In the genomic region with DNA sequence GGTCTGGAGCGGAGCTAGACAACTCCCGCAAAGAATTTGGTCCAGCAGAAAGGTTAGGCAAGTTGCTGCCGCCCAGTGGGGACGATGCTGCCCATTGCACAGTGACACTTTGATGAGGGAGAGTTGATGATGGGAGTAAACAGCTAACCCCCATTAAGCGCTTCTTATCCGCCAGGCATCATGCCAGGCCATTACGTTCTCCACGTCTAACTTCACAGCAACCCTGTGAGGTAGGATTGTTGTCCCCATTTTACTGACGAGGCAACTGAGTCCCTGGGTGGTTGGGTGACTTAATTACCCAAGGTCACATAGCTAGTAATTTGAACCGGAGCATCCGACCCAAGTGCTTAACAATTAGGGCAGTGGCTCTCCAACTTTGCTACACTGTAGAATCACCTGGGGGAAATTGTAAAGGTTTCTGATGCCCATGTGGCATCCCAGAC, we compare ENCODE assay signal across 8 cellular contexts. TPM values are rescaled to one million over a fixed set of nuclear protein-coding genes. Genes with fewer than 3 reads are reported as not detected.
DNase-seq lines count a peak whose midpoint lies in the region; ATAC-seq and TF ChIP-seq lines count a peak whose summit lies in the region.

No MANE protein-coding gene starts in this region.

- POLR2A ChIA-PET in CD4-positive, alpha-beta memory T cell (lab: Charles Lee; ENCODE audit: partially characterized antibody), result interaction anchor here (1.3 to 5.4 kb wide), 9 partner anchors 11 to 489 kb away, joined by 3 to 62 read pairs (median 6); partner anchors contain the start of genes ADIG, DHX35, RPRD1B and SNHG17
- POLR2A ChIA-PET in activated CD8-positive, alpha-beta T cell treated with anti-CD3 and anti-CD28 coated beads, Interleukin-2, amount 10 ng/mL, durations not matched to agents 7 days and 5 days (lab: Charles Lee), result interaction anchor here (0.9 to 3.0 kb wide), 4 partner anchors 9 to 81 kb away, joined by 3 to 23 read pairs (median 12); partner anchors contain the start of gene SNHG17

- peak overlapping the region; percentile 54 to 91 (median 86) for H3K27ac Mint-ChIP-seq in CD4-positive, alpha-beta memory T cell
- H3K27ac Mint-ChIP-seq in activated CD8-positive, alpha-beta T cell treated with anti-CD3 and anti-CD28 coated beads, Interleukin-2, amount 10 ng/mL, durations not matched to agents 7 days and 5 days, result peak overlapping the region; percentile 81

- peak overlapping the region; percentile 88 for H3K27ac ChIP-seq in CD4-positive, alpha-beta memory T cell (ENCODE audit: low read depth, low read length)
- H3K27ac ChIP-seq in iPS DF 6.9 (ENCODE audit: low read length) (no peak overlapping the region), spleen (peak overlapping the region in 7 of 8 donors; percentile 83 to 96 (median 91))

- intact Hi-C loops in CD4-positive, alpha-beta memory T cell (cut with micrococcal nuclease), result loop anchor here (2.0 kb wide), 1 partner anchor 453 kb away; the partner anchor contains the start of gene FAM83D
- intact Hi-C loops in spleen (cut with DNase I; ENCODE audit: low total_unique reads), result no loop called here

- no peak for TF ChIP-seq CTCF in spleen (IDR thresholded peaks at IDR 0.05 in 8 of 11, conservative IDR thresholded peaks at IDR 0.05 in 3 of 11)

- no peaks in the 10 kb centered on the region for H3K9me3 ChIP-seq in CD4-positive, alpha-beta memory T cell (ENCODE audit: control insufficient read depth in 1 of 2, low read length in 2 of 2)
- H3K9me3 ChIP-seq in iPS DF 6.9 (ENCODE audit: control insufficient read depth, insufficient read depth, low read length), result no peaks in the 10 kb centered on the region
- no peaks in the 10 kb centered on the region for H3K9me3 ChIP-seq in spleen

- H3K4me3 ChIP-seq in CD4-positive, alpha-beta memory T cell (ENCODE audit: low read length in 2 of 2), result peak overlapping the region; percentile 71 to 75
- H3K4me3 ChIP-seq in iPS DF 6.9 (ENCODE audit: low read length) (peak overlapping the region; percentile 92; the same call in 1 of the 2 replicates), spleen (peak overlapping the region; percentile 58 to 98 (median 78))

- no peaks in the 10 kb centered on the region for H3K9me3 Mint-ChIP-seq in CD4-positive, alpha-beta memory T cell
- no peaks in the 10 kb centered on the region for H3K9me3 Mint-ChIP-seq in activated CD8-positive, alpha-beta T cell treated with anti-CD3 and anti-CD28 coated beads, Interleukin-2, amount 10 ng/mL, durations not matched to agents 7 days and 5 days (ENCODE audit: insufficient read depth)

- H3K27me3 Mint-ChIP-seq in CD4-positive, alpha-beta memory T cell, result no peaks in the 10 kb centered on the region
- H3K27me3 Mint-ChIP-seq in activated CD8-positive, alpha-beta T cell treated with anti-CD3 and anti-CD28 coated beads, Interleukin-2, amount 10 ng/mL, durations not matched to agents 7 days and 5 days (ENCODE audit: low read depth), result peaks cover 7% of the 10 kb centered on the region

- peaks cover 39 to 62% (median 52%) of the 10 kb centered on the region in 4 donors for H3K4me1 Mint-ChIP-seq in CD4-positive, alpha-beta memory T cell
- H3K4me1 Mint-ChIP-seq in activated CD8-positive, alpha-beta T cell treated with anti-CD3 and anti-CD28 coated beads, Interleukin-2, amount 10 ng/mL, durations not matched to agents 7 days and 5 days (ENCODE audit: low read depth), result peaks cover 35% of the 10 kb centered on the region

- H3K36me3 Mint-ChIP-seq in CD4-positive, alpha-beta memory T cell, result peaks cover 8 to 10% of the 10 kb centered on the region in 2 donors
- peaks cover 8% of the 10 kb centered on the region for H3K36me3 Mint-ChIP-seq in activated CD8-positive, alpha-beta T cell treated with anti-CD3 and anti-CD28 coated beads, Interleukin-2, amount 10 ng/mL, durations not matched to agents 7 days and 5 days (ENCODE audit: low read depth)

- DNase-seq in CD4-positive, alpha-beta memory T cell, result peak in 1 of 5 donors; percentile 41
- no peak for DNase-seq in activated CD8-positive, alpha-beta T cell treated with anti-CD3 and anti-CD28 coated beads, Interleukin-2, amount 10 ng/mL, durations not matched to agents 7 days and 5 days
- DNase-seq in iPS DF 6.9 (ENCODE audit: low read depth, low spot score) (no peak), spleen (no peak), DMS53 (lab: John Stamatoyannopoulos, UW) (no peak)
- DNase-seq in stimulated activated CD4-positive, alpha-beta T cell treated with anti-CD3 and anti-CD28 coated beads, Interleukin-1b, Interleukin-23, amount 100 ng/mL, for 48 hours, result no peak

- no peaks in the 10 kb centered on the region for H3K36me3 ChIP-seq in CD4-positive, alpha-beta memory T cell (ENCODE audit: insufficient read depth, low read length)
- H3K36me3 ChIP-seq in iPS DF 6.9 (ENCODE audit: control insufficient read depth, insufficient read depth, low read length) (no peaks in the 10 kb centered on the region), spleen (no peaks in the 10 kb centered on the region)

- no peak for TF ChIP-seq POLR2A in spleen (IDR thresholded peaks at IDR 0.05)

- peaks cover 51% of the 10 kb centered on the region for H3K4me1 ChIP-seq in CD4-positive, alpha-beta memory T cell (ENCODE audit: insufficient read depth, low read length)
- H3K4me1 ChIP-seq in iPS DF 6.9 (ENCODE audit: control insufficient read depth, insufficient read depth, low read length) (no peaks in the 10 kb centered on the region), spleen (peaks cover 18 to 62% (median 34%) of the 10 kb centered on the region in 6 donors)

- ATAC-seq in HG02798 (IDR thresholded peaks at IDR 0.05; ENCODE audit: poor library complexity, unreplicated experiment), result peak; percentile 1
- ATAC-seq in activated CD8-positive, alpha-beta T cell treated with anti-CD3 and anti-CD28 coated beads, Interleukin-2, amount 10 ng/mL, durations not matched to agents 7 days and 5 days, result no peak
- ATAC-seq in GM19467 (IDR thresholded peaks at IDR 0.05; ENCODE audit: unreplicated experiment), result no peak

- no peaks in the 10 kb centered on the region for H3K27me3 ChIP-seq in CD4-positive, alpha-beta memory T cell (ENCODE audit: insufficient read depth, low read length)
- no peaks in the 10 kb centered on the region for H3K27me3 ChIP-seq in iPS DF 6.9 (ENCODE audit: control insufficient read depth, insufficient read depth, low read length)
- H3K27me3 ChIP-seq in spleen (replicated peaks in 1 of 7), result no peaks in the 10 kb centered on the region

- H3K4me3 Mint-ChIP-seq in CD4-positive, alpha-beta memory T cell, result peak overlapping the region; percentile 86 to 91 (median 87)
- H3K4me3 Mint-ChIP-seq in activated CD8-positive, alpha-beta T cell treated with anti-CD3 and anti-CD28 coated beads, Interleukin-2, amount 10 ng/mL, durations not matched to agents 7 days and 5 days, result peak overlapping the region; percentile 85

- CTCF ChIA-PET in CD4-positive, alpha-beta memory T cell (lab: Charles Lee; ENCODE audit: partially characterized antibody), result interaction anchor here (0.9 to 4.6 kb wide), 7 partner anchors 11 to 42 kb away, joined by 3 to 49 read pairs (median 4); partner anchors contain the start of gene SNHG17
- CTCF ChIA-PET in activated CD8-positive, alpha-beta T cell treated with anti-CD3 and anti-CD28 coated beads, Interleukin-2, amount 10 ng/mL, durations not matched to agents 7 days and 5 days (lab: Charles Lee), result interaction anchor here (0.8 to 4.4 kb wide), 8 partner anchors 9 to 256 kb away, joined by 3 to 39 read pairs (median 4); partner anchors contain the start of gene SNHG17

- WGBS in iPS DF 6.9 (ENCODE audit: insufficient coverage, insufficient read length), result no CpG with 5 or more reads among the region's 11 CpGs
- 7 to 20% (median 16%) methylated on average over 10 to 11 of the region's 11 CpGs for WGBS in spleen, 5 donors

RNA-seq across cellular contexts. Expression of gene RALGAPB, which starts 0.7 kb away (rescaled TPM):
- total RNA-seq in CD4-positive, alpha-beta memory T cell, result 10 to 100 TPM; 54.8 to 57.4 TPM
- 10 to 100 TPM in 1 of 2 donors, 1 to 10 TPM in 1; 9.0 to 15.6 TPM for polyA plus RNA-seq in CD4-positive, alpha-beta memory T cell
- 10 to 100 TPM; 29.5 to 29.6 TPM for total RNA-seq in activated CD8-positive, alpha-beta T cell treated with anti-CD3 and anti-CD28 coated beads, Interleukin-2, amount 10 ng/mL, durations not matched to agents 7 days and 5 days
- 10 to 100 TPM; 34.1 to 62.5 (median 49.3) TPM for total RNA-seq in spleen
- polyA plus RNA-seq in spleen, result 10 to 100 TPM in 1 of 3 donors, 1 to 10 TPM in 2; 6.8 to 10.2 (median 9.1) TPM

RNA-seq across cellular contexts. Expression of gene SNHG17, which starts 38.2 kb away (rescaled TPM):
- total RNA-seq in CD4-positive, alpha-beta memory T cell, result 10 to 100 TPM; 46.0 to 49.8 TPM
- polyA plus RNA-seq in CD4-positive, alpha-beta memory T cell, result 100 to 1,000 TPM in 1 of 2 donors, 10 to 100 TPM in 1; 43.7 to 109 TPM
- total RNA-seq in activated CD8-positive, alpha-beta T cell treated with anti-CD3 and anti-CD28 coated beads, Interleukin-2, amount 10 ng/mL, durations not matched to agents 7 days and 5 days, result 10 to 100 TPM; 69.6 to 77.8 TPM
- 10 to 100 TPM; 28.7 to 56.1 (median 33.7) TPM for total RNA-seq in spleen
- polyA plus RNA-seq in spleen, result 10 to 100 TPM; 42.0 to 58.0 (median 47.0) TPM
